Comparison of ENCODE assay signal across 8 cellular contexts in genomic region chr4:9868-10545, GRCh38. TPM values are rescaled to one million over a fixed set of nuclear protein-coding genes. Genes with fewer than 3 reads are reported as not detected.
DNase-seq lines count a peak whose midpoint lies in the region; ATAC-seq and TF ChIP-seq lines count a peak whose summit lies in the region.
"Not testable (repeated sequence)": the region's sequence is repeated elsewhere in the genome, so short reads cannot be mapped to it uniquely, and the experiment has no call there.

No MANE protein-coding gene starts in this region.

- not testable (repeated sequence) for H3K9me3 ChIP-seq in adipocyte (ENCODE audit: control insufficient read depth, low read length); fibroblast of lung (ENCODE audit: control insufficient read depth, insufficient read depth, low read depth, low read length)

- H3K36me3 ChIP-seq in adipocyte (ENCODE audit: control insufficient read depth, insufficient read depth, low read length, severe bottlenecking); fibroblast of lung (ENCODE audit: control insufficient read depth, insufficient read depth, low read length): not testable (repeated sequence)

- not testable (repeated sequence) for H3K27me3 ChIP-seq in adipocyte (replicated peaks; ENCODE audit: control insufficient read depth, insufficient read depth, low read length); fibroblast of lung (ENCODE audit: control insufficient read depth, insufficient read depth, low read length)

- not testable (repeated sequence) for H2AFZ ChIP-seq in fibroblast of lung (ENCODE audit: low read length)

- not testable (repeated sequence) for ATAC-seq in sciatic nerve

- not testable (repeated sequence) for H3K79me2 ChIP-seq in fibroblast of lung (ENCODE audit: control insufficient read depth, insufficient read depth, low read length)

- intact Hi-C loops in sciatic nerve (cut with DNase I) = not testable (repeated sequence)

- not testable (repeated sequence) for H3K9ac ChIP-seq in adipocyte (ENCODE audit: low read length); fibroblast of lung (ENCODE audit: insufficient read depth, low read length)

- peak; percentile 1 for DNase-seq in NCI-H226
- DNase-seq in adipocyte (ENCODE audit: low read depth) = peak; percentile 21
- DNase-seq in coronary artery (ENCODE audit: low spot score) = peak; percentile 69
- DNase-seq in fibroblast of lung (ENCODE audit: low read depth in 2 of 2) = peak; percentile 6
- peak; percentile 22 for DNase-seq in islet precursor cell
- peak; percentile 2 for DNase-seq in medulla oblongata (ENCODE audit: extremely low spot score)
- peak; percentile 59 for DNase-seq in sciatic nerve (ENCODE audit: low spot score)

- not testable (repeated sequence) for H3K27ac ChIP-seq in coronary artery; fibroblast of lung (ENCODE audit: insufficient read depth, low read length)

- H3K4me3 ChIP-seq in GM08714 (ENCODE audit: low read length) = peak overlapping the region; percentile 27; the same call in 1 of the 2 replicates
- not testable (repeated sequence) for H3K4me3 ChIP-seq in adipocyte (ENCODE audit: low read length); coronary artery; fibroblast of lung (replicated peaks in 1 of 4; ENCODE audit: control extremely low read depth in 1 of 4, insufficient read depth in 1 of 4, low read depth in 3 of 4, low read length in 4 of 4)

- TF ChIP-seq CTCF in coronary artery (IDR thresholded peaks at IDR 0.05); fibroblast of lung (conservative IDR thresholded peaks at IDR 0.05 in 1 of 2, IDR thresholded peaks at IDR 0.05 in 1 of 2; ENCODE audit: low read depth in 1 of 2, low read length in 2 of 2): not testable (repeated sequence)

- not testable (repeated sequence) for H3K4me2 ChIP-seq in fibroblast of lung (ENCODE audit: extremely low read depth, insufficient read depth, low read length)

- H3K4me1 ChIP-seq in adipocyte (ENCODE audit: control insufficient read depth, insufficient read depth, low read length); fibroblast of lung (ENCODE audit: control insufficient read depth, extremely low read depth, insufficient read depth, low read length): not testable (repeated sequence)

- H4K20me1 ChIP-seq in fibroblast of lung (ENCODE audit: control insufficient read depth, extremely low read depth, insufficient read depth, low read length) = not testable (repeated sequence)

RNA-seq across cellular contexts. Expression of gene ZNF595, which starts 43.1 kb away (rescaled TPM):
- total RNA-seq in fibroblast of lung (11.0 and 16.2 TPM in 2 replicates), sciatic nerve (28.1 TPM)
- 4.6 and 5.8 TPM in 2 replicates for polyA plus RNA-seq in fibroblast of lung
- polyA plus RNA-seq in fibroblast of lung (2012) = 3.0 and 3.6 TPM in 2 replicates
- polyA minus RNA-seq in fibroblast of lung (ENCODE audit: low replicate concordance) = 1.4 and 1.7 TPM in 2 replicates

Comparison
In these comparisons a context has a peak if more than half of its experiments do, and no peak if none do; other contexts are left out.
1. DNase-seq: peak in every context shown above with its lines; median percentile 69 in coronary artery; 59 in sciatic nerve; 22 in islet precursor cell; 21 in adipocyte; 6 in fibroblast of lung; 2 in medulla oblongata; 1 in NCI-H226.